ENCODE assay signal across 18 cellular contexts in genomic region chr1:156483397-156483796, GRCh38. TPM values are rescaled to one million over a fixed set of nuclear protein-coding genes. Genes with fewer than 3 reads are reported as not detected.
DNase-seq lines count a peak whose midpoint lies in the region; ATAC-seq and TF ChIP-seq lines count a peak whose summit lies in the region.
"Had no signal": no experiment of that assay in that cellular context is flagged by ENCODE, and none has a peak within 500 bp of the region (broad histone marks: within the 10 kb centered on the region; RNA-seq: fewer than 3 reads in every experiment).

No MANE protein-coding gene starts in this region.

- peaks cover 5 to 78% (median 46%) of the 10 kb centered on the region in 9 donors for H3K36me3 ChIP-seq in heart right ventricle
- no peaks in the 10 kb centered on the region for H3K36me3 ChIP-seq in SU-DHL-6 (ENCODE audit: low read length)
- peaks cover 0 to 48% of the 10 kb centered on the region in 2 donors for H3K36me3 ChIP-seq in vagina

- no peaks in the 10 kb centered on the region for H3K9me2 ChIP-seq in SU-DHL-6 (replicated peaks; ENCODE audit: insufficient read depth, low read length)

- H3K9me3 ChIP-seq in heart right ventricle: no peaks in the 10 kb centered on the region
- no peaks in the 10 kb centered on the region for H3K9me3 ChIP-seq in SU-DHL-6 (ENCODE audit: insufficient read depth, low read length)
- no peaks in the 10 kb centered on the region for H3K9me3 ChIP-seq in vagina
- H3K9me3 ChIP-seq: colonic mucosa, upper lobe of right lung had no signal

- no peaks in the 10 kb centered on the region for H3K27me3 ChIP-seq in heart right ventricle
- no peaks in the 10 kb centered on the region for H3K27me3 ChIP-seq in SU-DHL-6 (ENCODE audit: low read length)
- H3K27me3 ChIP-seq in layer of hippocampus (ENCODE audit: control insufficient read depth, insufficient read depth, low read length): no peaks in the 10 kb centered on the region
- no peaks in the 10 kb centered on the region for H3K27me3 ChIP-seq in vagina
- H3K27me3 ChIP-seq: colonic mucosa, upper lobe of right lung had no signal

- H3K4me1 ChIP-seq in heart right ventricle (peaks cover 37 to 100% (median 94%) of the 10 kb centered on the region in 9 donors), vagina (peaks cover 75% of the 10 kb centered on the region)
- H3K4me1 ChIP-seq: colonic mucosa had no signal

- H3F3A ChIP-seq in SU-DHL-6 (ENCODE audit: insufficient read depth): peaks cover 14% of the 10 kb centered on the region

- H3K79me2 ChIP-seq in SU-DHL-6 (ENCODE audit: insufficient read depth, low read length): peaks cover 48% of the 10 kb centered on the region

- H2AFZ ChIP-seq in SU-DHL-6 (ENCODE audit: low read depth, low read length, severe bottlenecking): no peak overlapping the region

- ATAC-seq in heart right ventricle (no peak), Right ventricle myocardium superior (ENCODE audit: poor library complexity) (no peak), HG03571 (IDR thresholded peaks at IDR 0.05; ENCODE audit: unreplicated experiment) (no peak), left colon (no peak), GM18519 (IDR thresholded peaks at IDR 0.05; ENCODE audit: low FRiP score, unreplicated experiment) (no peak)
- ATAC-seq: upper lobe of right lung had no signal

- TF ChIP-seq CTCF in heart right ventricle (IDR thresholded peaks at IDR 0.05) (no peak), SU-DHL-6 (IDR thresholded peaks at IDR 0.05; ENCODE audit: insufficient read depth, low read length, poor library complexity, severe bottlenecking) (no peak), vagina (IDR thresholded peaks at IDR 0.05) (no peak)

- DNase-seq in heart right ventricle (no peak), Right ventricle myocardium superior (no peak), vagina (ENCODE audit: extremely low spot score in 2 of 2) (no peak), left colon (no peak)
- DNase-seq: activated CD4-positive, alpha-beta T cell treated with anti-CD3 and anti-CD28 coated beads for 48 hours; aorta; colonic mucosa; islet precursor cell; midbrain; NCI-H1105 treated with DMSO at 0.1 percent for 48 hours; NCI-H82; nucleus accumbens; upper lobe of right lung had no signal

- H3K27ac ChIP-seq in heart right ventricle (peak overlapping the region in 6 of 10 donors; percentile 4 to 41 (median 26)), SU-DHL-6 (ENCODE audit: low read depth, low read length) (peak overlapping the region; percentile 46; the same call in 1 of the 2 replicates), layer of hippocampus (ENCODE audit: low read depth, low read length) (peak overlapping the region; percentile 6), vagina (peak overlapping the region; percentile 48)
- H3K27ac ChIP-seq: colonic mucosa, upper lobe of right lung had no signal

- no peak overlapping the region for H3K4me2 ChIP-seq in SU-DHL-6 (ENCODE audit: low read depth, low read length, poor library complexity, severe bottlenecking)

- no peak overlapping the region for H3K9ac ChIP-seq in SU-DHL-6 (ENCODE audit: low read length)

- intact Hi-C loops in heart right ventricle (cut with DNase I): loop anchor here in 2 of 10 donors (10.0 kb wide), 2 partner anchors 111 to 121 kb away; partner anchors contain the start of genes GPATCH4 (in 1 of the 2) and NAXE (in 1 of the 2)
- intact Hi-C loops in Right ventricle myocardium superior (cut with DNase I): no loop called here
- intact Hi-C loops in vagina (cut with DNase I): no loop called here
- intact Hi-C loops in left colon (cut with DNase I, micrococcal nuclease): no loop called here

- TF ChIP-seq POLR2A in vagina (IDR thresholded peaks at IDR 0.05): no peak

- no peak overlapping the region for H3K4me3 ChIP-seq in heart right ventricle
- no peak overlapping the region for H3K4me3 ChIP-seq in SU-DHL-6 (ENCODE audit: insufficient read depth, low read length, poor library complexity, severe bottlenecking)
- no peak overlapping the region for H3K4me3 ChIP-seq in vagina
- H3K4me3 ChIP-seq: colonic mucosa, skin epidermis, upper lobe of right lung had no signal

- 65 to 74% methylated on average over 2 of the region's 2 CpGs for WGBS in heart right ventricle, 2 donors

- H4K20me1 ChIP-seq in SU-DHL-6 (ENCODE audit: low read depth, low read length): no peaks in the 10 kb centered on the region

RNA-seq across cellular contexts. Expression of gene MEF2D, which starts 17.2 kb away (rescaled TPM):
- 100 to 1,000 TPM in 4 of 10 donors, 10 to 100 TPM in 6; 81.1 to 127 (median 96.5) TPM for total RNA-seq in heart right ventricle
- polyA plus RNA-seq in heart right ventricle: 10 to 100 TPM; 31.6 to 37.7 TPM
- 96.6 TPM for total RNA-seq in Right ventricle myocardium superior
- 33.9 TPM for total RNA-seq in vagina
- total RNA-seq in left colon: 10 to 100 TPM; 45.9 to 66.4 TPM
